Comparison of ENCODE assay signal across 11 cellular contexts in the genomic region with DNA sequence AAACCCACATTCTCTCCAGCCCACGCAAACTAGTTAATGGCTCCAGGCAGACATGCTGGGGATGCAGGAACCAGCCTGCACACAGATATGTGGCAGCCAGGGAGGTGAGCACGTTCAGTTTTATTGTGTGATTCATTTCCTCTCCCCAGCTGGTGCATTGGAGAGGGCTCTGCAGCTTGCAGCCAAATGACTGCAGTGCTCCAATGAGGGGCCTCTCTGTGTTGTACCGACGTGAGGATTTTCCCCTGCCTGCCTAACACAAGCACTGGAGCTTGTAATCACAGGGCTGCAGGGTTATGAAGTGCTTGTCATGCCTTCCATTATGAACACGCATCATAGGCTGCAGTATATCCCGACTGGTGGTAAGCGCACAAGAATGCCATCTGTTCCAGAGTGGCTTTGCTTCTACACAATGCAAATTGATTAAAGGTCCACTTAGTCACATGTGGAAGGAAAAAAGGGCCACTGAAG.
DNase-seq lines count a peak whose midpoint lies in the region; ATAC-seq, FAIRE-seq and TF ChIP-seq lines count a peak whose summit lies in the region.
"Had no signal": no experiment of that assay in that cellular context is flagged by ENCODE, and none has a peak within 500 bp of the region (broad histone marks: within the 10 kb centered on the region; RNA-seq: fewer than 3 reads in every experiment).

No MANE protein-coding gene starts in this region.

- no peak overlapping the region for H3K4me3 Mint-ChIP-seq in CD8-positive, alpha-beta memory T cell
- H3K4me3 Mint-ChIP-seq in activated T-helper 2 cell treated with anti-CD3 and anti-CD28 coated beads, Interferon-gamma antibody, Interleukin-2, Interleukin-4, amounts not matched to agents 10 μg/mL and 5 μg/mL and 100 μg/mL, durations not matched to agents 14 hours and 24 hours and 36 hours (ENCODE audit: low read depth), result no peak overlapping the region
- H3K4me3 Mint-ChIP-seq in natural killer cell, result no peak overlapping the region
- H3K4me3 Mint-ChIP-seq: CD4-positive, alpha-beta T cell had no signal

- H3K4me3 ChIP-seq in ACC112 (ENCODE audit: low read depth, low read length), result no peak overlapping the region; the same call in 1 of the 2 replicates
- no peak overlapping the region for H3K4me3 ChIP-seq in fibroblast of pulmonary artery (replicated peaks; ENCODE audit: low read depth, low read length)
- no peak overlapping the region for H3K4me3 ChIP-seq in CD8-positive, alpha-beta memory T cell (ENCODE audit: low read length)

- peak overlapping the region; percentile 7 for H2AFZ ChIP-seq in ACC112 (ENCODE audit: low read length, unreplicated experiment)

- no peaks in the 10 kb centered on the region for H3K9me3 ChIP-seq in CD8-positive, alpha-beta memory T cell (ENCODE audit: low read length)

- H3K4me1 Mint-ChIP-seq in CD8-positive, alpha-beta memory T cell, result no peaks in the 10 kb centered on the region
- no peaks in the 10 kb centered on the region for H3K4me1 Mint-ChIP-seq in activated T-helper 2 cell treated with anti-CD3 and anti-CD28 coated beads, Interferon-gamma antibody, Interleukin-2, Interleukin-4, amounts not matched to agents 10 μg/mL and 5 μg/mL and 100 μg/mL, durations not matched to agents 14 hours and 24 hours and 36 hours (ENCODE audit: low read depth)
- no peaks in the 10 kb centered on the region for H3K4me1 Mint-ChIP-seq in natural killer cell

- intact Hi-C loops in activated T-helper 2 cell treated with anti-CD3 and anti-CD28 coated beads, Interferon-gamma antibody, Interleukin-2, Interleukin-4, amounts not matched to agents 10 μg/mL and 5 μg/mL and 100 μg/mL, durations not matched to agents 14 hours and 24 hours and 36 hours (cut with micrococcal nuclease), result no loop called here
- intact Hi-C loops in natural killer cell (cut with micrococcal nuclease), result no loop called here

- ATAC-seq in GM18861 (IDR thresholded peaks at IDR 0.05; ENCODE audit: unreplicated experiment), result no peak
- no peak for ATAC-seq in natural killer cell

- H3K79me2 ChIP-seq in ACC112 (ENCODE audit: control insufficient read depth, insufficient read depth, low read length, unreplicated experiment), result no peaks in the 10 kb centered on the region

- no peak for TF ChIP-seq POLR2A in H54 (IDR thresholded peaks at IDR 0.05; ENCODE audit: low read depth, low read length)

- POLR2A ChIA-PET in CD8-positive, alpha-beta memory T cell (lab: Charles Lee), result no interaction called here

- H3K27me3 Mint-ChIP-seq in CD8-positive, alpha-beta memory T cell, result peaks cover 0 to 2% of the 10 kb centered on the region in 2 donors
- no peaks in the 10 kb centered on the region for H3K27me3 Mint-ChIP-seq in activated T-helper 2 cell treated with anti-CD3 and anti-CD28 coated beads, Interferon-gamma antibody, Interleukin-2, Interleukin-4, amounts not matched to agents 10 μg/mL and 5 μg/mL and 100 μg/mL, durations not matched to agents 14 hours and 24 hours and 36 hours (ENCODE audit: low read depth)
- H3K27me3 Mint-ChIP-seq in natural killer cell (ENCODE audit: low read depth in 2 of 2), result peaks cover 0 to 4% of the 10 kb centered on the region in 2 donors
- H3K27me3 Mint-ChIP-seq: CD4-positive, alpha-beta T cell had no signal

- TF ChIP-seq CTCF in fibroblast of pulmonary artery (IDR thresholded peaks at IDR 0.05; ENCODE audit: low read length, missing control alignments) (no peak), natural killer cell (IDR thresholded peaks at IDR 0.05) (no peak)

- no peaks in the 10 kb centered on the region for H3K9me3 Mint-ChIP-seq in CD8-positive, alpha-beta memory T cell
- no peaks in the 10 kb centered on the region for H3K9me3 Mint-ChIP-seq in activated T-helper 2 cell treated with anti-CD3 and anti-CD28 coated beads, Interferon-gamma antibody, Interleukin-2, Interleukin-4, amounts not matched to agents 10 μg/mL and 5 μg/mL and 100 μg/mL, durations not matched to agents 14 hours and 24 hours and 36 hours
- no peaks in the 10 kb centered on the region for H3K9me3 Mint-ChIP-seq in natural killer cell
- H3K9me3 Mint-ChIP-seq: CD4-positive, alpha-beta T cell had no signal

- H3K27me3 ChIP-seq in ACC112 (ENCODE audit: insufficient read depth, low read length), result no peaks in the 10 kb centered on the region
- H3K27me3 ChIP-seq in CD8-positive, alpha-beta memory T cell (ENCODE audit: insufficient read depth, low read length, poor library complexity, severe bottlenecking), result no peaks in the 10 kb centered on the region

- H3K36me3 Mint-ChIP-seq in CD8-positive, alpha-beta memory T cell, result no peaks in the 10 kb centered on the region
- H3K36me3 Mint-ChIP-seq in activated T-helper 2 cell treated with anti-CD3 and anti-CD28 coated beads, Interferon-gamma antibody, Interleukin-2, Interleukin-4, amounts not matched to agents 10 μg/mL and 5 μg/mL and 100 μg/mL, durations not matched to agents 14 hours and 24 hours and 36 hours (ENCODE audit: low read depth), result no peaks in the 10 kb centered on the region
- H3K36me3 Mint-ChIP-seq in natural killer cell, result no peaks in the 10 kb centered on the region

- FAIRE-seq in H54 (lab: Jason Lieb, UNC), result peak; percentile 92

- no peak overlapping the region for H3K27ac ChIP-seq in ACC112 (ENCODE audit: low read depth, low read length)
- no peak overlapping the region for H3K27ac ChIP-seq in CD8-positive, alpha-beta memory T cell (ENCODE audit: low read depth, low read length)

- peaks cover 28% of the 10 kb centered on the region for H3K4me1 ChIP-seq in ACC112 (ENCODE audit: control insufficient read depth, insufficient read depth, low read length, unreplicated experiment)
- H3K4me1 ChIP-seq in CD8-positive, alpha-beta memory T cell (ENCODE audit: insufficient read depth, low read length), result no peaks in the 10 kb centered on the region

- DNase-seq in H54 (ENCODE audit: insufficient read length, low spot score) (peak; percentile 53), SK-N-DZ (ENCODE audit: low spot score) (peak; percentile 93), fibroblast of pulmonary artery (ENCODE audit: low read depth) (peak; percentile 89), natural killer cell (no peak)
- DNase-seq in CD8-positive, alpha-beta memory T cell, result no peak
- no peak for DNase-seq in activated T-helper 2 cell treated with anti-CD3 and anti-CD28 coated beads, Interferon-gamma antibody, Interleukin-2, Interleukin-4, amounts not matched to agents 10 μg/mL and 5 μg/mL and 100 μg/mL, durations not matched to agents 14 hours and 24 hours and 36 hours (ENCODE audit: low spot score)
- DNase-seq: activated CD4-positive, CD25-positive, alpha-beta regulatory T cell; CD4-positive, alpha-beta T cell had no signal

- CTCF ChIA-PET in CD8-positive, alpha-beta memory T cell (lab: Charles Lee), result no interaction called here

- H3K36me3 ChIP-seq in ACC112 (ENCODE audit: insufficient read depth, low read length), result no peaks in the 10 kb centered on the region
- H3K36me3 ChIP-seq in CD8-positive, alpha-beta memory T cell (ENCODE audit: insufficient read depth, low read length), result no peaks in the 10 kb centered on the region

- no peak overlapping the region for H3K27ac Mint-ChIP-seq in CD8-positive, alpha-beta memory T cell
- H3K27ac Mint-ChIP-seq in activated T-helper 2 cell treated with anti-CD3 and anti-CD28 coated beads, Interferon-gamma antibody, Interleukin-2, Interleukin-4, amounts not matched to agents 10 μg/mL and 5 μg/mL and 100 μg/mL, durations not matched to agents 14 hours and 24 hours and 36 hours, result no peak overlapping the region
- H3K27ac Mint-ChIP-seq in natural killer cell, result no peak overlapping the region
- H3K27ac Mint-ChIP-seq: CD4-positive, alpha-beta T cell; progenitor cell of endocrine pancreas had no signal

Comparison
In these comparisons a context has a peak if more than half of its experiments do, and no peak if none do; other contexts are left out.
1. DNase-seq: peak in H54 (single experiment), SK-N-DZ (single experiment) and fibroblast of pulmonary artery (single experiment); none in CD8-positive, alpha-beta memory T cell (0 of 5), activated T-helper 2 cell treated with anti-CD3 and anti-CD28 coated beads, Interferon-gamma antibody, Interleukin-2, Interleukin-4, amounts not matched to agents 10 μg/mL and 5 μg/mL and 100 μg/mL, durations not matched to agents 14 hours and 24 hours and 36 hours (single experiment) and natural killer cell (single experiment).